ENCODE assay signal across 19 cellular contexts in genomic region chr2:24779121-24779520, GRCh38. TPM values are rescaled to one million over a fixed set of nuclear protein-coding genes. Genes with fewer than 3 reads are reported as not detected.
DNase-seq lines count a peak whose midpoint lies in the region; ATAC-seq, FAIRE-seq and TF ChIP-seq lines count a peak whose summit lies in the region.
"Had no signal": no experiment of that assay in that cellular context is flagged by ENCODE, and none has a peak within 500 bp of the region (broad histone marks: within the 10 kb centered on the region; RNA-seq: fewer than 3 reads in every experiment).

No MANE protein-coding gene starts in this region.

- H3K79me1 ChIP-seq in H1 (ENCODE audit: low read depth, low read length) = no peaks in the 10 kb centered on the region

- H3K9me3 ChIP-seq in H1 (ENCODE audit: insufficient read depth in 2 of 2, low read depth in 1 of 2, low read length in 1 of 2) (peaks cover 0 to 2% of the 10 kb centered on the region in 2 experiments; a peak in 1 of 4 replicates), HepG2 (ENCODE audit: low read length) (no peaks in the 10 kb centered on the region)
- H3K9me3 ChIP-seq: A549 had no signal

- no peak overlapping the region for H3K23ac ChIP-seq in H1 (ENCODE audit: insufficient read length)

- H3K27ac ChIP-seq in GM23338 (ENCODE audit: low read depth) = no peak overlapping the region
- H3K27ac ChIP-seq in H1 (ENCODE audit: low read depth, low read length) = no peak overlapping the region
- no peak overlapping the region for H3K27ac ChIP-seq in HepG2 (ENCODE audit: extremely low read length, insufficient read depth, low read length)
- H3K27ac ChIP-seq: A549 had no signal

- DNase-seq in GM23338 (ENCODE audit: low spot score) (peak; percentile 36), H1 (ENCODE audit: low read depth in 1 of 2, low spot score in 2 of 2) (peak in 1 of 2 experiments; percentile 16), HepG2 (ENCODE audit: low spot score) (no peak), progenitor cell of endocrine pancreas (ENCODE audit: low spot score, unreplicated experiment) (no peak), NCI-H2081 treated with DMSO at 0.1 percent for 48 hours (lab: John Stamatoyannopoulos, UW) (no peak), amygdala (lab: John Stamatoyannopoulos, UW) (no peak)
- DNase-seq in effector CD4-positive, alpha-beta T cell = no peak
- DNase-seq: AML-193; CD4-positive, CD25-positive, alpha-beta regulatory T cell; DMS79; Karpas-422; NCI-H1105 treated with DMSO at 0.1 percent for 48 hours; NCI-H187; NCI-H446 treated with DMSO at 0.1 percent for 48 hours; NCI-H748 treated with DMSO at 0.1 percent for 48 hours; Right ventricle myocardium superior had no signal

- H3K27me3 Mint-ChIP-seq in GM23338 (ENCODE audit: insufficient read depth, low read depth, poor library complexity) = peaks cover 4% of the 10 kb centered on the region
- H3K27me3 Mint-ChIP-seq in progenitor cell of endocrine pancreas = no peaks in the 10 kb centered on the region

- H3K4me3 ChIP-seq in GM23338 (no peak overlapping the region), H1 (ENCODE audit: extremely low read depth in 1 of 4, insufficient read depth in 2 of 4, low read depth in 3 of 4, low read length in 4 of 4) (no peak overlapping the region), HepG2 (replicated peaks in 1 of 3; ENCODE audit: insufficient read depth in 1 of 3, low read depth in 2 of 3, low read length in 3 of 3) (no peak overlapping the region)
- H3K4me3 ChIP-seq: A549 had no signal

- H3K4me3 Mint-ChIP-seq in GM23338 (no peak overlapping the region), progenitor cell of endocrine pancreas (ENCODE audit: low read depth) (no peak overlapping the region)

- no peak overlapping the region for H3K27ac Mint-ChIP-seq in GM23338
- H3K27ac Mint-ChIP-seq in progenitor cell of endocrine pancreas = peak overlapping the region; percentile 84
- H3K27ac Mint-ChIP-seq: CD4-positive, CD25-positive, alpha-beta regulatory T cell had no signal

- H3K4me1 Mint-ChIP-seq in GM23338 (peaks cover 21% of the 10 kb centered on the region), progenitor cell of endocrine pancreas (ENCODE audit: low read depth) (peaks cover 3% of the 10 kb centered on the region)

- peaks cover 23% of the 10 kb centered on the region for H3K4me1 ChIP-seq in GM23338 (ENCODE audit: insufficient read depth)
- peaks cover 0 to 5% (median 0%) of the 10 kb centered on the region in 4 experiments; a peak in 2 of 7 replicates for H3K4me1 ChIP-seq in H1 (replicated peaks in 1 of 4; ENCODE audit: control insufficient read depth in 3 of 4, insufficient read depth in 4 of 4, low read length in 3 of 4)
- peaks cover 11% of the 10 kb centered on the region; the same call in 1 of the 2 replicates for H3K4me1 ChIP-seq in HepG2 (ENCODE audit: insufficient read depth, low read length)
- H3K4me1 ChIP-seq: A549 had no signal

- no peaks in the 10 kb centered on the region for H3K9me2 ChIP-seq in GM23338 (ENCODE audit: insufficient read depth)

- no peak for TF ChIP-seq RAD21 in H1 (IDR thresholded peaks at IDR 0.05 in 1 of 2, conservative IDR thresholded peaks at IDR 0.05 in 1 of 2; ENCODE audit: low read depth in 2 of 2, low read length in 2 of 2)
- no peak for TF ChIP-seq RAD21 in HepG2 (CRISPR knock-in tag; IDR thresholded peaks at IDR 0.05)

- BruUV-seq in HepG2 (replicated peaks; lab: Mats Ljungman, UMichigan) = no TSS peak

- no peaks in the 10 kb centered on the region for H3K23me2 ChIP-seq in H1 (ENCODE audit: low read depth, low read length)

- no peak overlapping the region for H3K56ac ChIP-seq in H1 (replicated peaks; ENCODE audit: insufficient read length, low read depth, low read length)

- no peak overlapping the region for H2AK5ac ChIP-seq in H1 (ENCODE audit: low read depth, low read length)

- peak; percentile 28; the same call in 1 of the 3 replicates for ATAC-seq in GM23338
- ATAC-seq in HepG2 = peak; percentile 56; the same call in 2 of the 3 replicates
- ATAC-seq: A549 had no signal

- POLR2A ChIA-PET in H1 (lab: Charles Lee; ENCODE audit: partially characterized antibody) (interaction anchor here (0.6 to 1.9 kb wide), 2 partner anchors 14 to 20 kb away, joined by 3 to 7 read pairs; partner anchors contain the start of genes CENPO and PTRHD1), HepG2 (lab: Yijun Ruan, JAX) (interaction anchor here (2.0 kb wide), 1 partner anchor 14 kb away, joined by 7 read pairs; the partner anchor contains the start of genes CENPO and PTRHD1)

- no peak overlapping the region for H4K5ac ChIP-seq in H1 (ENCODE audit: insufficient read length, low read depth, low read length)

- H3K4me2 ChIP-seq in GM23338 (no peak overlapping the region), H1 (ENCODE audit: insufficient read depth in 1 of 2, low read depth in 2 of 2, low read length in 2 of 2) (no peak overlapping the region), HepG2 (ENCODE audit: low read depth, low read length) (no peak overlapping the region)
- H3K4me2 ChIP-seq: A549 had no signal

- H3K79me2 ChIP-seq in GM23338 (replicated peaks; ENCODE audit: insufficient read depth) = no peaks in the 10 kb centered on the region
- H3K79me2 ChIP-seq in H1 (ENCODE audit: control insufficient read depth in 1 of 2, insufficient read depth in 2 of 2, low read length in 2 of 2) = no peaks in the 10 kb centered on the region
- no peaks in the 10 kb centered on the region for H3K79me2 ChIP-seq in HepG2 (ENCODE audit: insufficient read depth, low read length)

- FAIRE-seq in H1 (lab: Jason Lieb, UNC) (no peak), HepG2 (lab: Jason Lieb, UNC) (no peak)
- FAIRE-seq: A549, GM12891, GM19239 had no signal

- 86% methylated on average over 2 of the region's 2 CpGs; no CpG with 5 or more reads in 1 of the 2 experiments for WGBS in H1 (ENCODE audit: extremely low coverage in 1 of 2, insufficient coverage in 1 of 2, insufficient read length in 1 of 2, insufficient replicate concordance in 2 of 2, low coverage in 1 of 2, low lambda C conversion rate in 2 of 2, missing lambda C conversion rate in 1 of 2), 2 experiments
- 61% methylated on average over 2 of the region's 2 CpGs for WGBS in HepG2 (ENCODE audit: low lambda C conversion rate)

- H3K9ac ChIP-seq in H1 (replicated peaks in 1 of 4; ENCODE audit: extremely low read depth in 1 of 4, low read depth in 3 of 4, low read length in 3 of 4) (no peak overlapping the region), HepG2 (ENCODE audit: insufficient read depth, low read depth, low read length) (no peak overlapping the region)

- H2BK12ac ChIP-seq in H1 (ENCODE audit: low read depth, low read length) = no peak overlapping the region

- CTCF ChIA-PET in H1 (lab: Charles Lee; ENCODE audit: partially characterized antibody) (interaction anchor here (0.7 to 5.0 kb wide), 4 partner anchors 12 to 166 kb away, joined by 3 to 37 read pairs (median 8); partner anchors contain the start of genes CENPO and PTRHD1), HepG2 (lab: Yijun Ruan, JAX; ENCODE audit: low intra/inter-chr PET ratio, low total read pairs) (no interaction called here)

- H3K14ac ChIP-seq in H1 (ENCODE audit: insufficient read length) = no peak overlapping the region

- H3K36me3 Mint-ChIP-seq in GM23338 (ENCODE audit: low read depth) = no peaks in the 10 kb centered on the region
- H3K36me3 Mint-ChIP-seq in progenitor cell of endocrine pancreas (ENCODE audit: insufficient read depth) = peaks cover 1% of the 10 kb centered on the region

- in situ Hi-C loops in HepG2 (cut with HindIII; ENCODE audit: extremely low pct_ligation_motif_present, low pct_unique_long_range_greater_than_20kb) = no loop called here

- H3K27me3 ChIP-seq in GM23338 (ENCODE audit: insufficient read depth) (no peaks in the 10 kb centered on the region), H1 (replicated peaks in 1 of 4; ENCODE audit: control insufficient read depth in 3 of 4, extremely low read depth in 1 of 4, insufficient read depth in 3 of 4, low read length in 3 of 4) (no peaks in the 10 kb centered on the region), HepG2 (ENCODE audit: control insufficient read depth in 1 of 2, insufficient read depth in 2 of 2, low read length in 2 of 2) (no peaks in the 10 kb centered on the region)

- H2BK5ac ChIP-seq in H1 (ENCODE audit: low read depth, low read length) = no peak overlapping the region

- H2BK120ac ChIP-seq in H1 (replicated peaks; ENCODE audit: low read depth, low read length) = no peak overlapping the region

- no peak overlapping the region for H4K91ac ChIP-seq in H1 (replicated peaks; ENCODE audit: insufficient read length, low read length)

- no peak overlapping the region for H4K8ac ChIP-seq in H1 (ENCODE audit: extremely low read depth, insufficient read depth, low read length)

- no peaks in the 10 kb centered on the region for H4K20me1 ChIP-seq in GM23338 (replicated peaks; ENCODE audit: insufficient read depth)
- H4K20me1 ChIP-seq in H1 (replicated peaks in 1 of 2; ENCODE audit: control insufficient read depth in 1 of 2, insufficient read depth in 2 of 2, low read length in 2 of 2) = no peaks in the 10 kb centered on the region
- H4K20me1 ChIP-seq in HepG2 (ENCODE audit: insufficient read depth, low read length) = no peaks in the 10 kb centered on the region

- TF ChIP-seq EP300 in H1 (IDR thresholded peaks at IDR 0.05; ENCODE audit: borderline replicate concordance in 1 of 2, low read depth in 2 of 2, low read length in 2 of 2) (no peak), HepG2 (IDR thresholded peaks at IDR 0.05; ENCODE audit: low read depth in 2 of 2, low read length in 2 of 2) (no peak), HepG2 (CRISPR knock-in tag; IDR thresholded peaks at IDR 0.05; ENCODE audit: borderline replicate concordance) (no peak)

- no peak overlapping the region for H3K4ac ChIP-seq in H1 (replicated peaks; ENCODE audit: insufficient read length, low read depth, low read length)

- no peak overlapping the region for H3K18ac ChIP-seq in H1 (ENCODE audit: extremely low read depth, low read length)

- H3K36me3 ChIP-seq in GM23338 (ENCODE audit: insufficient read depth) = no peaks in the 10 kb centered on the region
- no peaks in the 10 kb centered on the region for H3K36me3 ChIP-seq in H1 (ENCODE audit: control insufficient read depth in 2 of 4, insufficient read depth in 4 of 4, low read length in 3 of 4)
- no peaks in the 10 kb centered on the region for H3K36me3 ChIP-seq in HepG2 (replicated peaks in 1 of 2; ENCODE audit: control insufficient read depth in 1 of 2, insufficient read depth in 2 of 2, low read length in 2 of 2)

- intact Hi-C loops in HepG2 (cut with micrococcal nuclease; ENCODE audit: unreplicated experiment) = no loop called here

- no peak overlapping the region for H2BK15ac ChIP-seq in H1 (ENCODE audit: low read length)

- peak overlapping the region; percentile 12; the same call in 1 of the 2 replicates for H2AFZ ChIP-seq in GM23338
- H2AFZ ChIP-seq in H1 (ENCODE audit: low read length) = peak overlapping the region; percentile 95; the same call in 1 of the 2 replicates
- H2AFZ ChIP-seq in HepG2 (ENCODE audit: low read length) = no peak overlapping the region

- H2BK20ac ChIP-seq in H1 (ENCODE audit: low read length) = no peak overlapping the region

- H3K9me3 Mint-ChIP-seq in GM23338 (peaks cover 3% of the 10 kb centered on the region; the same call in 1 of the 3 replicates), progenitor cell of endocrine pancreas (ENCODE audit: low read depth) (peaks cover 9% of the 10 kb centered on the region)

- H3F3A ChIP-seq in GM23338 (replicated peaks; ENCODE audit: low read depth) = no peaks in the 10 kb centered on the region

- TF ChIP-seq POLR2A in H1 (IDR thresholded peaks at IDR 0.05; ENCODE audit: control extremely low read depth in 1 of 2, low read depth in 2 of 2, low read length in 2 of 2) (no peak), HepG2 (IDR thresholded peaks at IDR 0.05; ENCODE audit: insufficient read depth in 1 of 2, low read depth in 2 of 2, low read length in 2 of 2) (no peak)

- TF ChIP-seq CTCF in GM23338 (conservative IDR thresholded peaks at IDR 0.05; ENCODE audit: low read depth in 2 of 2) = no peak
- no peak for TF ChIP-seq CTCF in H1 (IDR thresholded peaks at IDR 0.05; ENCODE audit: control extremely low read depth in 1 of 3, insufficient read depth in 1 of 3, low read depth in 1 of 3, low read length in 3 of 3)
- TF ChIP-seq CTCF in HepG2 (CRISPR knock-in tag; IDR thresholded peaks at IDR 0.05) = no peak
- no peak for TF ChIP-seq CTCF in progenitor cell of endocrine pancreas (IDR thresholded peaks at IDR 0.05; ENCODE audit: unreplicated experiment)

RNA-seq across cellular contexts. Expression of gene PTRHD1, which starts 14.1 kb away (rescaled TPM):
- 27.1 and 46.9 TPM in 2 replicates for total RNA-seq in GM23338 (2014; rRNA removed; shearing (Covaris generic))
- polyA plus RNA-seq in GM23338 (2016; fragmentation: Nextera tagmentation; extraction: Ambion mirVana) = 105 and 128 TPM in 2 replicates
- total RNA-seq in H1 (2021; fragmentation: NEBNext Ultra II Directional; extraction: Animal tissue kit (Norgen Biotek cat#: 25700)) = 46.2 and 48.6 TPM in 2 replicates
- 91.9 and 101 TPM in 2 replicates for polyA plus RNA-seq in H1 (2011; rRNA removed)
- polyA plus RNA-seq in H1 (2011; cell fraction: cytosol; rRNA removed) = 80.9 TPM
- 58.7 TPM for polyA plus RNA-seq in H1 (2011; cell fraction: nucleus; rRNA removed)
- 72.5 to 81.1 TPM (median 75.3 TPM) in 4 replicates for polyA plus RNA-seq in H1 (2012, experiment 1 of 2)
- 52.9 TPM for polyA plus RNA-seq in H1 (2012, experiment 2 of 2)
- 89.7 TPM for polyA plus RNA-seq in H1 (2013, experiment 1 of 2)
- polyA plus RNA-seq in H1 (2013, experiment 2 of 2) = 84.1 TPM
- 18.9 and 21.6 TPM in 2 replicates for polyA minus RNA-seq in H1 (2011; rRNA and poly(A)+ RNA removed)
- 12.1 TPM for polyA minus RNA-seq in H1 (2011; cell fraction: cytosol; rRNA and poly(A)+ RNA removed)
- 22.8 TPM for polyA minus RNA-seq in H1 (2011; cell fraction: nucleus; rRNA and poly(A)+ RNA removed)
- total RNA-seq in HepG2 (2016; rRNA removed; fragmentation: Illumina TruSeq; extraction: Trizol) = 69.1 and 72.6 TPM in 2 replicates
- 60.4 and 67.3 TPM in 2 replicates for total RNA-seq in HepG2 (2016; cell fraction: cytosol; rRNA removed; fragmentation: Illumina TruSeq; extraction: Trizol; ENCODE audit: low read depth)
- total RNA-seq in HepG2 (2016; cell fraction: insoluble cytoplasmic fraction; rRNA removed; fragmentation: Illumina TruSeq; extraction: Trizol) = 72.7 and 87.7 TPM in 2 replicates
- total RNA-seq in HepG2 (2016; cell fraction: membrane; rRNA removed; fragmentation: Illumina TruSeq; extraction: Trizol) = 94.1 and 99.1 TPM in 2 replicates
- 23.3 and 24.3 TPM in 2 replicates for total RNA-seq in HepG2 (2016; cell fraction: nucleus; rRNA removed; fragmentation: Illumina TruSeq; extraction: Trizol)
- 75.4 and 90.8 TPM in 2 replicates for polyA plus RNA-seq in HepG2 (2011; rRNA removed)
- 56.6 and 90.9 TPM in 2 replicates for polyA plus RNA-seq in HepG2 (2011; cell fraction: cytosol; rRNA removed)
- 25.2 and 28.1 TPM in 2 replicates for polyA plus RNA-seq in HepG2 (2011; cell fraction: nucleus; rRNA removed)
- polyA plus RNA-seq in HepG2 (2012) = 66.4 and 75.5 TPM in 2 replicates
- 77.6 and 78.5 TPM in 2 replicates for polyA plus RNA-seq in HepG2 (2016; cell fraction: cytosol; fragmentation: Illumina TruSeq; extraction: Trizol; ENCODE audit: low read depth)
- polyA plus RNA-seq in HepG2 (2016; cell fraction: insoluble cytoplasmic fraction; fragmentation: Illumina TruSeq; extraction: Trizol; ENCODE audit: low read depth) = 76.5 and 83.9 TPM in 2 replicates
- 88.1 and 94.4 TPM in 2 replicates for polyA plus RNA-seq in HepG2 (2016; cell fraction: membrane; fragmentation: Illumina TruSeq; extraction: Trizol; ENCODE audit: low read depth)
- 51.1 and 58.4 TPM in 2 replicates for polyA plus RNA-seq in HepG2 (2016; cell fraction: nucleus; fragmentation: Illumina TruSeq; extraction: Trizol; ENCODE audit: insufficient read depth, low read depth)
- 41.5 and 57.2 TPM in 2 replicates for polyA minus RNA-seq in HepG2 (2011; rRNA and poly(A)+ RNA removed; ENCODE audit: low replicate concordance)
- 8.2 and 15.7 TPM in 2 replicates for polyA minus RNA-seq in HepG2 (2011; cell fraction: cytosol; rRNA and poly(A)+ RNA removed)
- 25.1 and 28.7 TPM in 2 replicates for polyA minus RNA-seq in HepG2 (2011; cell fraction: nucleus; rRNA and poly(A)+ RNA removed)
- 21.3 and 26.2 TPM in 2 replicates for total RNA-seq in progenitor cell of endocrine pancreas

RNA-seq across cellular contexts. Expression of gene CENPO, which starts 14.1 kb away (rescaled TPM):
- 44.7 and 44.8 TPM in 2 replicates for total RNA-seq in GM23338 (2014; rRNA removed; shearing (Covaris generic))
- 27.0 and 27.1 TPM in 2 replicates for polyA plus RNA-seq in GM23338 (2016; fragmentation: Nextera tagmentation; extraction: Ambion mirVana)
- total RNA-seq in H1 (2021; fragmentation: NEBNext Ultra II Directional; extraction: Animal tissue kit (Norgen Biotek cat#: 25700)) = 46.3 and 47.0 TPM in 2 replicates
- polyA plus RNA-seq in H1 (2011; rRNA removed) = 34.4 and 36.1 TPM in 2 replicates
- polyA plus RNA-seq in H1 (2011; cell fraction: cytosol; rRNA removed) = 40.9 TPM
- polyA plus RNA-seq in H1 (2011; cell fraction: nucleus; rRNA removed) = 61.8 TPM
- polyA plus RNA-seq in H1 (2012, experiment 1 of 2) = 34.0 to 45.9 TPM (median 38.7 TPM) in 4 replicates
- 25.7 TPM for polyA plus RNA-seq in H1 (2012, experiment 2 of 2)
- 24.5 TPM for polyA plus RNA-seq in H1 (2013, experiment 1 of 2)
- polyA plus RNA-seq in H1 (2013, experiment 2 of 2) = 24.1 TPM
- 82.8 and 83.4 TPM in 2 replicates for polyA minus RNA-seq in H1 (2011; rRNA and poly(A)+ RNA removed)
- polyA minus RNA-seq in H1 (2011; cell fraction: cytosol; rRNA and poly(A)+ RNA removed) = 34.1 TPM
- polyA minus RNA-seq in H1 (2011; cell fraction: nucleus; rRNA and poly(A)+ RNA removed) = 86.2 TPM
- 35.5 and 41.4 TPM in 2 replicates for total RNA-seq in HepG2 (2016; rRNA removed; fragmentation: Illumina TruSeq; extraction: Trizol)
- total RNA-seq in HepG2 (2016; cell fraction: cytosol; rRNA removed; fragmentation: Illumina TruSeq; extraction: Trizol; ENCODE audit: low read depth) = 8.3 and 11.5 TPM in 2 replicates
- 35.8 and 39.7 TPM in 2 replicates for total RNA-seq in HepG2 (2016; cell fraction: insoluble cytoplasmic fraction; rRNA removed; fragmentation: Illumina TruSeq; extraction: Trizol)
- total RNA-seq in HepG2 (2016; cell fraction: membrane; rRNA removed; fragmentation: Illumina TruSeq; extraction: Trizol) = 17.2 and 19.2 TPM in 2 replicates
- 37.7 and 41.8 TPM in 2 replicates for total RNA-seq in HepG2 (2016; cell fraction: nucleus; rRNA removed; fragmentation: Illumina TruSeq; extraction: Trizol)
- 15.0 and 19.7 TPM in 2 replicates for polyA plus RNA-seq in HepG2 (2011; rRNA removed)
- 11.4 and 14.1 TPM in 2 replicates for polyA plus RNA-seq in HepG2 (2011; cell fraction: cytosol; rRNA removed)
- polyA plus RNA-seq in HepG2 (2011; cell fraction: nucleus; rRNA removed) = 21.1 and 29.9 TPM in 2 replicates
- polyA plus RNA-seq in HepG2 (2012) = 7.0 and 12.0 TPM in 2 replicates
- polyA plus RNA-seq in HepG2 (2016; cell fraction: cytosol; fragmentation: Illumina TruSeq; extraction: Trizol; ENCODE audit: low read depth) = 4.1 and 8.1 TPM in 2 replicates
- 36.7 and 40.3 TPM in 2 replicates for polyA plus RNA-seq in HepG2 (2016; cell fraction: insoluble cytoplasmic fraction; fragmentation: Illumina TruSeq; extraction: Trizol; ENCODE audit: low read depth)
- polyA plus RNA-seq in HepG2 (2016; cell fraction: membrane; fragmentation: Illumina TruSeq; extraction: Trizol; ENCODE audit: low read depth) = 11.8 and 13.7 TPM in 2 replicates
- 53.5 and 60.4 TPM in 2 replicates for polyA plus RNA-seq in HepG2 (2016; cell fraction: nucleus; fragmentation: Illumina TruSeq; extraction: Trizol; ENCODE audit: insufficient read depth, low read depth)
- 43.4 and 73.1 TPM in 2 replicates for polyA minus RNA-seq in HepG2 (2011; rRNA and poly(A)+ RNA removed; ENCODE audit: low replicate concordance)
- 7.8 and 14.2 TPM in 2 replicates for polyA minus RNA-seq in HepG2 (2011; cell fraction: cytosol; rRNA and poly(A)+ RNA removed)
- polyA minus RNA-seq in HepG2 (2011; cell fraction: nucleus; rRNA and poly(A)+ RNA removed) = 38.0 and 52.5 TPM in 2 replicates
- 28.8 and 30.6 TPM in 2 replicates for total RNA-seq in progenitor cell of endocrine pancreas
